Comparison of ENCODE assay signal across 1 cellular context in genomic region chr6:3906191-3907019, GRCh38.
TF ChIP-seq lines count a peak whose summit lies in the region.

No MANE protein-coding gene starts in this region.

TF ChIP-seq in HepG2, 621 proteins besides CTCF, POLR2A, EP300 and RAD21 (continued from another document and continues in another):
- TF ChIP-seq ZBTB37 (CRISPR knock-in tag; IDR thresholded peaks at IDR 0.05) (0 out of 2 replicates have a peak, but pooled peaks have one; percentile 30), ZBTB14 (CRISPR knock-in tag; IDR thresholded peaks at IDR 0.05) (peak; percentile 27; the same call in 1 of the 2 replicates), SIN3A (IDR thresholded peaks at IDR 0.05; ENCODE audit: borderline replicate concordance, low read depth, low read length) (no peak), HINFP (CRISPR knock-in tag; IDR thresholded peaks at IDR 0.05; ENCODE audit: low read depth) (peak; percentile 52; the same call in 1 of the 2 replicates), GTF3A (CRISPR knock-in tag; conservative IDR thresholded peaks at IDR 0.05) (0 out of 2 replicates have a peak, but pooled peaks have one; percentile 77), ZNF232 (CRISPR knock-in tag; IDR thresholded peaks at IDR 0.05; ENCODE audit: borderline replicate concordance) (peak; percentile 90; the same call in 1 of the 2 replicates), ZNF205 (CRISPR knock-in tag; IDR thresholded peaks at IDR 0.05) (peak; percentile 99), RAD51 (IDR thresholded peaks at IDR 0.05; ENCODE audit: borderline replicate concordance) (no peak), DR1 (CRISPR knock-in tag; IDR thresholded peaks at IDR 0.05) (peak; percentile 45; the same call in 1 of the 2 replicates), HOXD1 (CRISPR knock-in tag; IDR thresholded peaks at IDR 0.05) (peak; percentile 89), STAT6 (CRISPR knock-in tag; IDR thresholded peaks at IDR 0.05; ENCODE audit: borderline replicate concordance) (no peak), NFE2 (CRISPR knock-in tag; IDR thresholded peaks at IDR 0.05) (no peak), HMG20B (CRISPR knock-in tag; conservative IDR thresholded peaks at IDR 0.05) (peak; percentile 62; the same call in 1 of the 2 replicates), ZFP90 (CRISPR knock-in tag; IDR thresholded peaks at IDR 0.05; ENCODE audit: borderline replicate concordance) (no peak; the same call in 1 of the 2 replicates), PATZ1 (CRISPR knock-in tag; IDR thresholded peaks at IDR 0.05) (peak; percentile 88), TGIF2 (CRISPR knock-in tag; IDR thresholded peaks at IDR 0.05) (peak; percentile 70; the same call in 1 of the 2 replicates), ZBTB26 (CRISPR knock-in tag; IDR thresholded peaks at IDR 0.05; ENCODE audit: borderline replicate concordance) (peak; percentile 84; the same call in 1 of the 2 replicates), ZNF451 (CRISPR knock-in tag; IDR thresholded peaks at IDR 0.05) (peak; percentile 31; the same call in 1 of the 2 replicates), ZNF513 (CRISPR knock-in tag; conservative IDR thresholded peaks at IDR 0.05) (no peak), SNAPC2 (CRISPR knock-in tag; IDR thresholded peaks at IDR 0.05) (no peak), THAP7 (CRISPR knock-in tag; IDR thresholded peaks at IDR 0.05) (peak; percentile 67; the same call in 1 of the 2 replicates), ZNF800 (CRISPR knock-in tag; IDR thresholded peaks at IDR 0.05) (no peak), ZNF460 (CRISPR knock-in tag; IDR thresholded peaks at IDR 0.05; ENCODE audit: borderline replicate concordance) (no peak), ZNF7 (CRISPR knock-in tag; IDR thresholded peaks at IDR 0.05) (no peak), ATF3 (CRISPR knock-in tag; IDR thresholded peaks at IDR 0.05) (no peak; the same call in 1 of the 2 replicates), MTF1 (CRISPR knock-in tag; IDR thresholded peaks at IDR 0.05) (0 out of 2 replicates have a peak, but pooled peaks have one; percentile 17), RORA (CRISPR knock-in tag; IDR thresholded peaks at IDR 0.05) (no peak), ZFY (CRISPR knock-in tag; IDR thresholded peaks at IDR 0.05) (peak; percentile 82), GMEB1 (CRISPR knock-in tag; IDR thresholded peaks at IDR 0.05; ENCODE audit: borderline replicate concordance) (peak; percentile 49; the same call in 1 of the 2 replicates), THAP8 (CRISPR knock-in tag; IDR thresholded peaks at IDR 0.05; ENCODE audit: borderline replicate concordance) (no peak)
